23 cellular contexts compared by ENCODE assay signal in the genomic region with DNA sequence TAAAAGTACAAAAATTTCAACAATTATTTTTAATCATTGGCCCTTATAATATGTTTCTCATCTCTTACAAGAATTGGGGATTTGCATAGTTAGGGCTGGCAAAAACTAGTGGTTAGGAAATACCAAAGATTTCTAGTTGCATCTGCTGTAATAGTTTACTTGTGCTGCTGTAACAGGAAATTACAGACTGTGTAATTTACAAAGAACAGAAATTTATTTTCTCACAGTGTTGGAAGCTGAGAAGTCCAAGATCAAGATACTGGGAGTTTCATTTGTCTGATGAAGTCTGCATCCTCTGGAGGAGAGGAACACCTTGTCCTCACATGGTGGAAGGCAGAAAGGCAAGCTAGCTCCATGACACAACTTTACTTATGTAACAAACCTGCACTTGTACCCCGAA.
"Had no signal": no experiment of that assay in that cellular context is flagged by ENCODE, and none has a peak within 500 bp of the region (broad histone marks: within the 10 kb centered on the region; RNA-seq: fewer than 3 reads in every experiment).

No MANE protein-coding gene starts in this region.

- H3K36me3 ChIP-seq: heart left ventricle, left lung, neural progenitor cell, pancreas, prostate gland, sigmoid colon, suprapubic skin, thyroid gland, uterus had no signal

- H3K27me3 ChIP-seq: dorsolateral prefrontal cortex, heart left ventricle, left lung, neural progenitor cell, pancreas, sigmoid colon, suprapubic skin, thyroid gland, uterus had no signal

- DNase-seq: central memory CD4-positive, alpha-beta T cell; cortex of kidney; dorsolateral prefrontal cortex; effector CD8-positive, alpha-beta T cell; foreskin melanocyte; heart left ventricle; hippocampal formation; islet precursor cell; left lung; mesenchymal stem cell; midbrain; nucleus accumbens; pancreas; sigmoid colon; stimulated activated naive CD4-positive, alpha-beta T cell treated with Interleukin-2 at 50 U/mL for 16 hours; thyroid gland; uterus had no signal

- H2AFZ ChIP-seq: neural progenitor cell had no signal

- H3K4me2 ChIP-seq: neural progenitor cell had no signal

- H3K9ac ChIP-seq: neural progenitor cell had no signal

- ATAC-seq: left lung; natural killer cell treated with Interleukin-12 subunit alpha and Interleukin-12 subunit beta and Interleukin-15 and Interleukin-18, amount 100 ng/mL, for 72 hours; pancreas had no signal

- H3K4me1 ChIP-seq: heart left ventricle, left lung, neural progenitor cell, pancreas, prostate gland, sigmoid colon, suprapubic skin, thyroid gland, uterus had no signal

- H3K27ac ChIP-seq: dorsolateral prefrontal cortex, left lung, neural progenitor cell, pancreas, prostate gland, sigmoid colon, skin epidermis, suprapubic skin, thyroid gland, uterus had no signal

- H3K9me3 ChIP-seq: heart left ventricle, left lung, pancreas, prostate gland, sigmoid colon, suprapubic skin, thyroid gland, uterus had no signal

- H3K4me3 ChIP-seq: dorsolateral prefrontal cortex, heart left ventricle, left lung, lung, neural progenitor cell, pancreas, prostate gland, sigmoid colon, skin epidermis, suprapubic skin, thyroid gland, uterus had no signal
